11 cellular contexts compared by ENCODE assay signal in genomic region chr1:148514310-148514709, GRCh38. TPM values are rescaled to one million over a fixed set of nuclear protein-coding genes. Genes with fewer than 3 reads are reported as not detected.
DNase-seq lines count a peak whose midpoint lies in the region; ATAC-seq, FAIRE-seq and TF ChIP-seq lines count a peak whose summit lies in the region.
"Not testable (repeated sequence)": the region's sequence is repeated elsewhere in the genome, so short reads cannot be mapped to it uniquely, and the experiment has no call there.
"Had no signal": no experiment of that assay in that cellular context is flagged by ENCODE, and none has a peak within 500 bp of the region (broad histone marks: within the 10 kb centered on the region; RNA-seq: fewer than 3 reads in every experiment).

No MANE protein-coding gene starts in this region.

- ATAC-seq in activated CD8-positive, alpha-beta memory T cell treated with anti-CD3 and anti-CD28 coated beads, Interleukin-2, amount 10 ng/mL, durations not matched to agents 7 days and 5 days: not testable (repeated sequence)
- peak; percentile 65 for ATAC-seq in central memory CD8-positive, alpha-beta T cell (replicated peaks; ENCODE audit: extremely low read depth, poor library complexity, severe bottlenecking)

- peaks cover 20% of the 10 kb centered on the region for H3K4me1 Mint-ChIP-seq in activated CD4-positive, alpha-beta memory T cell treated with anti-CD3 and anti-CD28 coated beads, Interleukin-2, amount 10 ng/mL, durations not matched to agents 7 days and 5 days
- H3K4me1 Mint-ChIP-seq in activated CD8-positive, alpha-beta memory T cell treated with anti-CD3 and anti-CD28 coated beads, Interleukin-2, amount 10 ng/mL, durations not matched to agents 7 days and 5 days: peaks cover 13% of the 10 kb centered on the region
- H3K4me1 Mint-ChIP-seq in activated naive CD8-positive, alpha-beta T cell (ENCODE audit: low read depth): peaks cover 20% of the 10 kb centered on the region
- H3K4me1 Mint-ChIP-seq in central memory CD8-positive, alpha-beta T cell: not testable (repeated sequence)

- FAIRE-seq in kidney (lab: Jason Lieb, UNC): not testable (repeated sequence)

- not testable (repeated sequence) for TF ChIP-seq CTCF in VCaP (conservative IDR thresholded peaks at IDR 0.05); kidney (IDR thresholded peaks at IDR 0.05; ENCODE audit: borderline replicate concordance, extremely low read depth, insufficient read depth)

- not testable (repeated sequence) for H3K36me3 Mint-ChIP-seq in activated CD4-positive, alpha-beta memory T cell treated with anti-CD3 and anti-CD28 coated beads, Interleukin-2, amount 10 ng/mL, durations not matched to agents 7 days and 5 days (ENCODE audit: low read depth); activated CD8-positive, alpha-beta memory T cell treated with anti-CD3 and anti-CD28 coated beads, Interleukin-2, amount 10 ng/mL, durations not matched to agents 7 days and 5 days; activated naive CD8-positive, alpha-beta T cell; central memory CD8-positive, alpha-beta T cell (ENCODE audit: insufficient read depth)

- intact Hi-C loops in kidney (cut with DNase I): not testable (repeated sequence)

- H3K27ac Mint-ChIP-seq in activated CD4-positive, alpha-beta memory T cell treated with anti-CD3 and anti-CD28 coated beads, Interleukin-2, amount 10 ng/mL, durations not matched to agents 7 days and 5 days: peak overlapping the region; percentile 47
- H3K27ac Mint-ChIP-seq in activated CD8-positive, alpha-beta memory T cell treated with anti-CD3 and anti-CD28 coated beads, Interleukin-2, amount 10 ng/mL, durations not matched to agents 7 days and 5 days: peak overlapping the region; percentile 83
- H3K27ac Mint-ChIP-seq in activated naive CD8-positive, alpha-beta T cell: peak overlapping the region; percentile 86
- not testable (repeated sequence) for H3K27ac Mint-ChIP-seq in central memory CD8-positive, alpha-beta T cell (ENCODE audit: low read depth)

- CTCF ChIA-PET in activated CD4-positive, alpha-beta memory T cell treated with anti-CD3 and anti-CD28 coated beads, Interleukin-2, amount 10 ng/mL, durations not matched to agents 7 days and 5 days (lab: Charles Lee); activated CD8-positive, alpha-beta memory T cell treated with anti-CD3 and anti-CD28 coated beads, Interleukin-2, amount 10 ng/mL, durations not matched to agents 7 days and 5 days (lab: Charles Lee): not testable (repeated sequence)

- H3K27ac ChIP-seq in VCaP: peak overlapping the region; percentile 71
- not testable (repeated sequence) for H3K27ac ChIP-seq in kidney (ENCODE audit: low read depth in 2 of 2, low read length in 2 of 2)

- H3K4me3 Mint-ChIP-seq in activated CD4-positive, alpha-beta memory T cell treated with anti-CD3 and anti-CD28 coated beads, Interleukin-2, amount 10 ng/mL, durations not matched to agents 7 days and 5 days; activated CD8-positive, alpha-beta memory T cell treated with anti-CD3 and anti-CD28 coated beads, Interleukin-2, amount 10 ng/mL, durations not matched to agents 7 days and 5 days; activated naive CD8-positive, alpha-beta T cell; central memory CD8-positive, alpha-beta T cell: not testable (repeated sequence)

- POLR2A ChIA-PET in activated CD4-positive, alpha-beta memory T cell treated with anti-CD3 and anti-CD28 coated beads, Interleukin-2, amount 10 ng/mL, durations not matched to agents 7 days and 5 days (lab: Charles Lee): not testable (repeated sequence)

- H3K36me3 ChIP-seq in kidney (ENCODE audit: control insufficient read depth in 1 of 2, insufficient read depth in 2 of 2, low read length in 2 of 2): not testable (repeated sequence)

- H3K4me3 ChIP-seq in kidney (ENCODE audit: low read length in 2 of 2): not testable (repeated sequence)

- DNase-seq in activated CD4-positive, alpha-beta memory T cell treated with anti-CD3 and anti-CD28 coated beads, Interleukin-2, amount 10 ng/mL, durations not matched to agents 7 days and 5 days; central memory CD8-positive, alpha-beta T cell (ENCODE audit: low spot score in 2 of 2): not testable (repeated sequence)
- DNase-seq in activated CD8-positive, alpha-beta memory T cell treated with anti-CD3 and anti-CD28 coated beads, Interleukin-2, amount 10 ng/mL, durations not matched to agents 7 days and 5 days: peak; percentile 41
- DNase-seq in kidney: peak; percentile 1

- H3K9me3 Mint-ChIP-seq in activated CD4-positive, alpha-beta memory T cell treated with anti-CD3 and anti-CD28 coated beads, Interleukin-2, amount 10 ng/mL, durations not matched to agents 7 days and 5 days; activated CD8-positive, alpha-beta memory T cell treated with anti-CD3 and anti-CD28 coated beads, Interleukin-2, amount 10 ng/mL, durations not matched to agents 7 days and 5 days (ENCODE audit: low read depth); activated naive CD8-positive, alpha-beta T cell (ENCODE audit: low read depth); central memory CD8-positive, alpha-beta T cell: not testable (repeated sequence)

- H3K27me3 Mint-ChIP-seq in activated CD4-positive, alpha-beta memory T cell treated with anti-CD3 and anti-CD28 coated beads, Interleukin-2, amount 10 ng/mL, durations not matched to agents 7 days and 5 days; activated CD8-positive, alpha-beta memory T cell treated with anti-CD3 and anti-CD28 coated beads, Interleukin-2, amount 10 ng/mL, durations not matched to agents 7 days and 5 days; activated naive CD8-positive, alpha-beta T cell; central memory CD8-positive, alpha-beta T cell: not testable (repeated sequence)

- not testable (repeated sequence) for H3K4me1 ChIP-seq in kidney (ENCODE audit: control insufficient read depth in 1 of 2, insufficient read depth in 1 of 2, low read depth in 1 of 2, low read length in 2 of 2)

- not testable (repeated sequence) for H3K9ac ChIP-seq in kidney (ENCODE audit: low read length in 2 of 2)

- not testable (repeated sequence) for H3K9me3 ChIP-seq in kidney (ENCODE audit: control insufficient read depth in 1 of 2, low read length in 2 of 2)

RNA-seq across cellular contexts. Expression of gene PPIAL4G, which starts 31.2 kb away (rescaled TPM):
- total RNA-seq in activated CD4-positive, alpha-beta memory T cell treated with anti-CD3 and anti-CD28 coated beads, Interleukin-2, amount 10 ng/mL, durations not matched to agents 7 days and 5 days: under 1 TPM; 0.45 to 0.86 TPM
- 1 to 10 TPM in 1 of 2 experiments, under 1 TPM in 1; 0.26 to 1.3 TPM for total RNA-seq in activated CD8-positive, alpha-beta memory T cell treated with anti-CD3 and anti-CD28 coated beads, Interleukin-2, amount 10 ng/mL, durations not matched to agents 7 days and 5 days
- 0.35 TPM for total RNA-seq in kidney
- not detected for polyA plus RNA-seq in kidney (ENCODE audit: insufficient read depth, low read depth, low replicate concordance)
- total RNA-seq: A172, Caco-2, Calu3 had no signal
- polyA plus RNA-seq: A549, BJ had no signal
